ENCODE assay signal across 9 cellular contexts in genomic region chr18:12121175-12122095, GRCh38. TPM values are rescaled to one million over a fixed set of nuclear protein-coding genes. Genes with fewer than 3 reads are reported as not detected.
DNase-seq lines count a peak whose midpoint lies in the region; ATAC-seq, FAIRE-seq and TF ChIP-seq lines count a peak whose summit lies in the region.
"Had no signal": no experiment of that assay in that cellular context is flagged by ENCODE, and none has a peak within 500 bp of the region (broad histone marks: within the 10 kb centered on the region; RNA-seq: fewer than 3 reads in every experiment).

No MANE protein-coding gene starts in this region.

- WGBS in A549 (ENCODE audit: missing lambda C conversion rate): 67% methylated on average over 16 of the region's 16 CpGs

- DNase-seq in A549 (ENCODE audit: low read depth in 1 of 2, low spot score in 1 of 2) (peak in 1 of 2 experiments; percentile 17), GM18507 (ENCODE audit: extremely low spot score, insufficient read length, low read depth) (no peak), SK-N-DZ (ENCODE audit: low spot score) (peak; percentile 3), foreskin melanocyte (peak; percentile 2), T1000 (lab: John Stamatoyannopoulos, UW) (no peak), NCI-H69 (lab: John Stamatoyannopoulos, UW) (no peak)
- DNase-seq: CD8-positive, alpha-beta T cell had no signal

- no peak for TF ChIP-seq EP300 in A549 (IDR thresholded peaks at IDR 0.05)

- H3K27ac ChIP-seq in A549: no peak overlapping the region

- H3K4me2 ChIP-seq in A549: no peak overlapping the region

- no peaks in the 10 kb centered on the region for H3K9me3 ChIP-seq in A549

- H3K4me1 ChIP-seq in A549: no peaks in the 10 kb centered on the region

- no peak for TF ChIP-seq RAD21 in A549 (conservative IDR thresholded peaks at IDR 0.05 in 1 of 2, IDR thresholded peaks at IDR 0.05 in 1 of 2)

- no peak for FAIRE-seq in A549 (lab: Jason Lieb, UNC)
- peak; percentile 60 for FAIRE-seq in GM18507 (lab: Jason Lieb, UNC)

- H3K4me3 ChIP-seq in A549: no peak overlapping the region

- TF ChIP-seq POLR2A in A549 (IDR thresholded peaks at IDR 0.05; ENCODE audit: low read length): no peak

- CTCF ChIA-PET in A549 (lab: Yijun Ruan, JAX): interaction anchor here (0.9 kb wide), 1 partner anchor 10 kb away, joined by 3 read pairs; no protein-coding TSS in a partner anchor

- 0 out of 3 replicates have a peak, but pooled peaks have one; percentile 5 for TF ChIP-seq CTCF in A549 (IDR thresholded peaks at IDR 0.05)

- POLR2A ChIA-PET in A549 (lab: Yijun Ruan, JAX): no interaction called here

- ATAC-seq in A549: peak in 1 of 2 experiments; percentile 62; a peak in 2 of 6 replicates
- no peak for ATAC-seq in HG02610 (IDR thresholded peaks at IDR 0.05; ENCODE audit: unreplicated experiment)
- ATAC-seq in GM21390 (IDR thresholded peaks at IDR 0.05; ENCODE audit: unreplicated experiment): no peak
- ATAC-seq: CD8-positive, alpha-beta T cell had no signal

TF ChIP-seq in A549, 52 proteins besides CTCF, POLR2A, EP300 and RAD21:
- TF ChIP-seq PBX3 (IDR thresholded peaks at IDR 0.05) (no peak), ESRRA (IDR thresholded peaks at IDR 0.05; ENCODE audit: borderline replicate concordance, low read length) (no peak), KDM5A (IDR thresholded peaks at IDR 0.05) (no peak), USF2 (IDR thresholded peaks at IDR 0.05) (no peak)

RNA-seq across cellular contexts. Expression of gene ANKRD62, which starts 27.8 kb away (rescaled TPM):
- polyA plus RNA-seq in A549 (2011; rRNA removed): not detected in 2 replicates
- polyA plus RNA-seq in A549 (2012; cell fraction: cytosol; rRNA removed): not detected in 2 replicates
- not detected in 2 replicates for polyA plus RNA-seq in A549 (2012; cell fraction: nucleus; rRNA removed)
- polyA plus RNA-seq in A549 (2017; fragmentation: RNase III; extraction: RNeasy Plus Mini Kit Qiagen cat#74134 plus additional on column Dnase treatment): not detected in 3 replicates
- polyA minus RNA-seq in A549 (2011; rRNA and poly(A)+ RNA removed): not detected in 2 replicates
- 0.05 and 0.18 TPM in 2 replicates for polyA plus RNA-seq in SK-N-DZ (2014; cell fraction: cytosol; rRNA removed)
- 0.09 and 0.13 TPM in 2 replicates for polyA plus RNA-seq in SK-N-DZ (2014; cell fraction: nucleus; rRNA removed)

Comparison
In these comparisons a context has a peak if more than half of its experiments do, and no peak if none do; other contexts are left out.
1. DNase-seq: peak in SK-N-DZ (single experiment) and foreskin melanocyte (single experiment); none in GM18507 (single experiment), T1000 (single experiment) and NCI-H69 (single experiment).